ENCODE assay signal across 9 cellular contexts in the genomic region with DNA sequence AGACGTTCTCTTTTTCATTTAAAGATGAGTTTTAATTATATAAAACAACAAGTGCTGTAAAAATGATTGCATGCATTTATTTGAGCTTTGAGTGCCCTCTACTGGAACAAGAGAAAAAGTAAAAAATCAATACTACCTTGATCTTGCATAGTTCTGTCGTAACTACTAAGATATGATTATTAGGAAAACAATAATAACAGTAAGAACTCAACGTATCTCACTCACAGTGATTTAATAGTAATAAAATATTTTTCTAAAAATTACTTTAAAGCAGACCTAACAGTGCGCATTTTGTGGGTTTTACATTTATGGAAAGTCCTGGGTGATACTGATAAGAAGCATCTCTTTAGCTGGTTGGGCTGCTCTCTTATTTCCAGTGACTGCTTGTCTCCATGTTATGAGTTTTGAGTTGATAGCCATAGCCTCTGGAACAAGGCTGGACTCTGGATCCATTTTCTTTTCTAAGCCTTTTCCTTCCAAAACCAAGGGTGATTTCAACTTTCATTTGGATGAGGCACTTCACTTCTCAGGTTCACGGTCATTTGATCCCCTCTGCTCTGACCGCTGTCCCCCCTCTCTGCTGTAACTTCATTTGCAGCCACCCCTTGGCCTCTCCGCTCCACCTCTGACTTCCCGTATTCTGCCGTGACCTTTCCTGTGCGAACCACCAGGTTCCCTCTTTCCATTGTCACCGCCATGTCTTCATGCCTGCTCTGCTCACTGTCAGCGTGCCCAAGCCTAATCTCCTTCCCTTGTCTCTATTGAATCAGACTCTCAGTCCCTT. TPM values are rescaled to one million over a fixed set of nuclear protein-coding genes. Genes with fewer than 3 reads are reported as not detected.
DNase-seq lines count a peak whose midpoint lies in the region; TF ChIP-seq lines count a peak whose summit lies in the region.
"Had no signal": no experiment of that assay in that cellular context is flagged by ENCODE, and none has a peak within 500 bp of the region (broad histone marks: within the 10 kb centered on the region; RNA-seq: fewer than 3 reads in every experiment).

No MANE protein-coding gene starts in this region.

- DNase-seq in GM10248 (ENCODE audit: extremely low spot score) (no peak), RPMI7951 (ENCODE audit: low read depth) (peak; percentile 42), iris pigment epithelial cell (ENCODE audit: low read depth) (peak; percentile 6), mucosa of gallbladder (ENCODE audit: low spot score) (no peak), OCI-M2 (lab: John Stamatoyannopoulos, UW; ENCODE audit: unreplicated experiment) (no peak)
- DNase-seq in activated CD4-positive, CD25-positive, alpha-beta regulatory T cell treated with anti-CD3 and anti-CD28 coated beads, Interleukin-2, amount 50 U/mL, for 72 hours, result no peak
- no peak for DNase-seq in NK-92 treated with Interleukin-12 subunit alpha and Interleukin-12 subunit beta, amount 100 ng/mL, for 24 hours (lab: John Stamatoyannopoulos, UW)

- H3K36me3 ChIP-seq in HEK293 (ENCODE audit: control insufficient read depth in 2 of 2, insufficient read depth in 1 of 2, low read length in 2 of 2), result no peaks in the 10 kb centered on the region

- H3K27ac ChIP-seq in HEK293 (ENCODE audit: extremely low read depth, low read depth, low read length), result no peak overlapping the region

- peak; percentile 29 for TF ChIP-seq CTCF in GM10248 (IDR thresholded peaks at IDR 0.05; ENCODE audit: control extremely low read depth, extremely low read depth, low read depth, missing control alignments)
- TF ChIP-seq CTCF in HEK293 (tag by site-specific recombination; IDR thresholded peaks at IDR 0.05), result no peak

- peaks cover 8% of the 10 kb centered on the region; the same call in 1 of the 2 replicates for H3K4me1 ChIP-seq in HEK293 (ENCODE audit: control insufficient read depth, insufficient read depth, low read length)

- H3K4me3 ChIP-seq in HEK293 (ENCODE audit: low read depth, low read length), result no peak overlapping the region
- H3K4me3 ChIP-seq: K562 had no signal

- H3K9me3 ChIP-seq in HEK293 (ENCODE audit: control insufficient read depth, insufficient read depth, low read depth, low read length), result no peaks in the 10 kb centered on the region

- POLR2A ChIA-PET in GM10248 (lab: Yijun Ruan, JAX), result no interaction called here
- POLR2A ChIA-PET in HEK293 (lab: Yijun Ruan, JAX), result no interaction called here

- CTCF ChIA-PET in GM10248 (lab: Yijun Ruan, JAX) (interaction anchor here (1.9 kb wide), 1 partner anchor 11 kb away, joined by 4 read pairs; no protein-coding TSS in a partner anchor), HEK293 (lab: Yijun Ruan, JAX) (interaction anchor here (0.6 to 1.6 kb wide), 7 partner anchors 11 to 1517 kb away, joined by 3 to 5 read pairs (median 3); no protein-coding TSS in a partner anchor)

TF ChIP-seq in HEK293, 187 proteins besides CTCF, POLR2A, EP300 and RAD21:
- TF ChIP-seq OSR2 (tag by site-specific recombination; IDR thresholded peaks at IDR 0.05) (no peak), KLF10 (tag by site-specific recombination; IDR thresholded peaks at IDR 0.05) (no peak), ZIC2 (tag by site-specific recombination; IDR thresholded peaks at IDR 0.05) (no peak), MEIS1 (CRISPR knock-in tag; IDR thresholded peaks at IDR 0.05; ENCODE audit: borderline replicate concordance) (no peak), ZNF677 (tag by site-specific recombination; IDR thresholded peaks at IDR 0.05) (no peak), ZNF585B (tag by site-specific recombination; IDR thresholded peaks at IDR 0.05) (no peak), ZNF654 (tag by site-specific recombination; IDR thresholded peaks at IDR 0.05; ENCODE audit: low read depth) (peak; percentile 65), ZSCAN16 (tag by site-specific recombination; IDR thresholded peaks at IDR 0.05) (no peak), ZNF146 (tag by site-specific recombination; IDR thresholded peaks at IDR 0.05) (no peak), SCRT2 (tag by site-specific recombination; IDR thresholded peaks at IDR 0.05) (peak; percentile 33; the same call in 1 of the 2 replicates)

RNA-seq across cellular contexts. Expression of gene INHBA, which starts 29.6 kb away (rescaled TPM):
- 23.0 and 26.4 TPM in 2 replicates for total RNA-seq in RPMI7951 (2014; rRNA removed; shearing (Covaris generic))
- total RNA-seq in mucosa of gallbladder, result 17.9 TPM

Comparison
In these comparisons a context has a peak if more than half of its experiments do, and no peak if none do; other contexts are left out.
1. DNase-seq: peak in RPMI7951 (single experiment) and iris pigment epithelial cell (single experiment); none in GM10248 (single experiment), mucosa of gallbladder (single experiment), OCI-M2 (single experiment), activated CD4-positive, CD25-positive, alpha-beta regulatory T cell treated with anti-CD3 and anti-CD28 coated beads, Interleukin-2, amount 50 U/mL, for 72 hours (single experiment) and NK-92 treated with Interleukin-12 subunit alpha and Interleukin-12 subunit beta, amount 100 ng/mL, for 24 hours (single experiment).